ENCODE assay signal across 23 cellular contexts in genomic region chr22:23414727-23415489, GRCh38.
A peak's percentile ranks its signal among the peaks of the same experiment; 100 is the strongest.
DNase-seq lines count a peak whose midpoint lies in the region; ATAC-seq and TF ChIP-seq lines count a peak whose summit lies in the region.
"Had no signal": no experiment of that assay in that cellular context is flagged by ENCODE, and none has a peak within 500 bp of the region (broad histone marks: within the 10 kb centered on the region; RNA-seq: fewer than 3 reads in every experiment).

No MANE protein-coding gene starts in this region.

- CTCF ChIA-PET in IMR-90 (lab: Yijun Ruan, JAX): no interaction called here

- H2AFZ ChIP-seq in IMR-90 (replicated peaks; ENCODE audit: low read length, poor library complexity): peak overlapping the region; percentile 14
- no peak overlapping the region for H2AFZ ChIP-seq in trophoblast cell (ENCODE audit: insufficient read depth, low read length, poor library complexity)
- H2AFZ ChIP-seq: PC-9 had no signal

- peak overlapping the region; percentile 63 for H2BK12ac ChIP-seq in trophoblast cell (ENCODE audit: low read length)

- H3K36me3 Mint-ChIP-seq in CD14-positive monocyte: no peaks in the 10 kb centered on the region
- H3K36me3 Mint-ChIP-seq: CD4-positive, CD25-positive, alpha-beta regulatory T cell had no signal

- H3K4me1 ChIP-seq in IMR-90 (ENCODE audit: control insufficient read depth, insufficient read depth, low read length) (no peaks in the 10 kb centered on the region), trophoblast cell (ENCODE audit: control insufficient read depth in 1 of 2, insufficient read depth in 2 of 2, low read length in 2 of 2) (peaks cover 23 to 24% of the 10 kb centered on the region in 2 experiments), upper lobe of right lung (no peaks in the 10 kb centered on the region)
- H3K4me1 ChIP-seq: A549, HAP-1 had no signal

- H2BK120ac ChIP-seq in IMR-90 (ENCODE audit: low read depth, low read length) (no peak overlapping the region), trophoblast cell (ENCODE audit: insufficient read depth, low read length, poor library complexity) (peak overlapping the region; percentile 10)

- BruUV-seq in IMR-90 (replicated peaks; lab: Mats Ljungman, UMichigan): no TSS peak

- H3K18ac ChIP-seq in IMR-90 (ENCODE audit: low read depth, low read length) (no peak overlapping the region), trophoblast cell (ENCODE audit: low read length) (no peak overlapping the region)

- H3K9me1 ChIP-seq in IMR-90 (ENCODE audit: insufficient read depth, low read length): no peaks in the 10 kb centered on the region

- H2AK9ac ChIP-seq in IMR-90 (replicated peaks; ENCODE audit: low read depth, low read length, poor library complexity): no peak overlapping the region

- no peak for TF ChIP-seq POLR2A in IMR-90 (IDR thresholded peaks at IDR 0.05; ENCODE audit: low read depth, low read length)

- H4K20me1 ChIP-seq in IMR-90 (ENCODE audit: insufficient read depth, low read length): no peaks in the 10 kb centered on the region

- H4K8ac ChIP-seq in IMR-90 (ENCODE audit: low read depth in 2 of 2, low read length in 2 of 2): no peak overlapping the region
- no peak overlapping the region for H4K8ac ChIP-seq in trophoblast cell (ENCODE audit: low read depth, low read length)

- DNase-seq in IMR-90: no peak
- DNase-seq in islet precursor cell: peak; percentile 38
- DNase-seq in trophoblast cell: no peak
- peak; percentile 58 for DNase-seq in upper lobe of right lung
- DNase-seq in CD14-positive monocyte (ENCODE audit: low spot score): no peak
- DNase-seq in NCI-H524 (lab: John Stamatoyannopoulos, UW): no peak
- DNase-seq: CD4-positive, CD25-positive, alpha-beta regulatory T cell; COR-L47; DND-41; KBM-7; MM.1S; NCI-H1048; NCI-H1417 treated with DMSO at 0.1 percent for 48 hours; NCI-H187; PC-9; RPMI8226; SHP77 treated with DMSO at 0.1 percent for 48 hours had no signal

- H4K5ac ChIP-seq in IMR-90 (ENCODE audit: low read depth, low read length): no peak overlapping the region

- no peak overlapping the region for H3K23ac ChIP-seq in IMR-90 (ENCODE audit: low read depth, low read length)
- no peak overlapping the region for H3K23ac ChIP-seq in trophoblast cell (ENCODE audit: low read length)

- H4K12ac ChIP-seq in trophoblast cell (ENCODE audit: low read depth, low read length): no peak overlapping the region

- H2BK5ac ChIP-seq in IMR-90 (ENCODE audit: low read depth, low read length, poor library complexity, severe bottlenecking): no peak overlapping the region
- H2BK5ac ChIP-seq in trophoblast cell (ENCODE audit: low read depth, low read length, poor library complexity): peak overlapping the region; percentile 2

- H3K56ac ChIP-seq in IMR-90 (ENCODE audit: extremely low read depth, insufficient read depth, low read length): no peak overlapping the region

- POLR2A ChIA-PET in IMR-90 (lab: Charles Lee; ENCODE audit: unreplicated experiment): no interaction called here

- H3K4ac ChIP-seq in IMR-90 (ENCODE audit: low read depth, low read length) (no peak overlapping the region), trophoblast cell (ENCODE audit: low read depth, low read length) (no peak overlapping the region)

- WGBS in IMR-90 (ENCODE audit: extremely low coverage in 2 of 2, insufficient read length in 1 of 2), 2 experiments: 95% methylated on average over 15 of the region's 38 CpGs; no CpG with 5 or more reads in 1 of the 2 experiments
- no CpG with 5 or more reads among the region's 38 CpGs for WGBS in trophoblast cell (ENCODE audit: extremely low coverage, insufficient coverage, insufficient read length)

- H4K91ac ChIP-seq in IMR-90 (ENCODE audit: insufficient read depth, low read depth, low read length) (no peak overlapping the region), trophoblast cell (ENCODE audit: low read depth, low read length) (peak overlapping the region; percentile 83)

- H3K4me3 ChIP-seq in IMR-90 (ENCODE audit: insufficient read depth, low read depth, low read length): no peak overlapping the region
- no peak overlapping the region for H3K4me3 ChIP-seq in trophoblast cell (ENCODE audit: low read depth, low read length)
- H3K4me3 ChIP-seq in upper lobe of right lung: no peak overlapping the region
- H3K4me3 ChIP-seq: A549, GM12878, HAP-1, PC-9, SK-N-MC had no signal

- dilution Hi-C loops in IMR-90 (cut with HindIII; ENCODE audit: low sequenced_read_pairs, unreplicated experiment): no loop called here

- H3K9me3 Mint-ChIP-seq in CD14-positive monocyte: no peaks in the 10 kb centered on the region
- H3K9me3 Mint-ChIP-seq: CD4-positive, CD25-positive, alpha-beta regulatory T cell had no signal

- no peaks in the 10 kb centered on the region for H3K36me3 ChIP-seq in IMR-90 (ENCODE audit: control insufficient read depth, insufficient read depth, low read length)
- no peaks in the 10 kb centered on the region for H3K36me3 ChIP-seq in trophoblast cell (ENCODE audit: control insufficient read depth in 1 of 2, insufficient read depth in 2 of 2, low read length in 2 of 2)
- no peaks in the 10 kb centered on the region for H3K36me3 ChIP-seq in upper lobe of right lung
- H3K36me3 ChIP-seq: HAP-1 had no signal

- H3K27ac ChIP-seq in IMR-90 (ENCODE audit: insufficient read depth, low read length) (no peak overlapping the region), trophoblast cell (ENCODE audit: low read depth, low read length) (no peak overlapping the region), upper lobe of right lung (no peak overlapping the region)
- H3K27ac ChIP-seq: A549, PC-9, SK-N-MC had no signal

- ATAC-seq in IMR-90 (ENCODE audit: low read depth) (no peak), upper lobe of right lung (no peak), GM21447 (IDR thresholded peaks at IDR 0.05; ENCODE audit: unreplicated experiment) (no peak)
- ATAC-seq: A549, GM12878 had no signal

- in situ Hi-C loops in IMR-90 (cut with MboI; ENCODE audit: low sequenced_read_pairs): no loop called here

- H3K27me3 ChIP-seq in IMR-90 (ENCODE audit: control insufficient read depth, insufficient read depth, low read length) (peaks cover 15% of the 10 kb centered on the region), trophoblast cell (ENCODE audit: insufficient read depth, low read length) (no peaks in the 10 kb centered on the region), upper lobe of right lung (peaks cover 4% of the 10 kb centered on the region)

- H3K9me3 ChIP-seq in IMR-90 (ENCODE audit: control insufficient read depth, insufficient read depth, low read length): no peaks in the 10 kb centered on the region
- no peaks in the 10 kb centered on the region for H3K9me3 ChIP-seq in trophoblast cell (ENCODE audit: insufficient read depth, low read depth, low read length)
- no peaks in the 10 kb centered on the region for H3K9me3 ChIP-seq in upper lobe of right lung
- H3K9me3 ChIP-seq: A549, HAP-1 had no signal

- peaks cover 2% of the 10 kb centered on the region for H3K79me2 ChIP-seq in trophoblast cell (ENCODE audit: control insufficient read depth, insufficient read depth, low read length, poor library complexity)

- peaks cover 5% of the 10 kb centered on the region for H3K4me1 Mint-ChIP-seq in CD14-positive monocyte

- no peak overlapping the region for H2BK20ac ChIP-seq in IMR-90 (ENCODE audit: low read depth, low read length)

- H2BK15ac ChIP-seq in IMR-90 (ENCODE audit: low read depth, low read length): no peak overlapping the region

- H3K9ac ChIP-seq in IMR-90 (ENCODE audit: low read depth, low read length) (no peak overlapping the region), trophoblast cell (ENCODE audit: low read length) (no peak overlapping the region)

- H3K27me3 Mint-ChIP-seq in CD14-positive monocyte (ENCODE audit: low read depth in 3 of 3): peaks cover 2% of the 10 kb centered on the region in 3 donors
- H3K27me3 Mint-ChIP-seq: CD4-positive, CD25-positive, alpha-beta regulatory T cell had no signal

- H3K14ac ChIP-seq in IMR-90 (replicated peaks; ENCODE audit: low read depth, low read length) (no peak overlapping the region), trophoblast cell (ENCODE audit: low read length) (peak overlapping the region; percentile 63)

- H3K79me1 ChIP-seq in IMR-90 (ENCODE audit: low read depth in 1 of 2, low read length in 2 of 2) (no peaks in the 10 kb centered on the region), trophoblast cell (ENCODE audit: low read length) (peaks cover 5% of the 10 kb centered on the region)

- H3K4me2 ChIP-seq in IMR-90 (ENCODE audit: low read depth, low read length): no peak overlapping the region
- H3K4me2 ChIP-seq in trophoblast cell (ENCODE audit: low read length): no peak overlapping the region
- H3K4me2 ChIP-seq: A549, PC-9 had no signal

- intact Hi-C loops in IMR-90 (cut with micrococcal nuclease) (no loop called here), upper lobe of right lung (cut with DNase I) (no loop called here), CD14-positive monocyte (cut with micrococcal nuclease) (no loop called here)

- H3K27ac Mint-ChIP-seq in CD14-positive monocyte: peak overlapping the region in 1 of 7 donors; percentile 22
- H3K27ac Mint-ChIP-seq: B cell; CD4-positive, CD25-positive, alpha-beta regulatory T cell had no signal

- TF ChIP-seq RAD21 in IMR-90 (IDR thresholded peaks at IDR 0.05; ENCODE audit: low read length): no peak

- H2AK5ac ChIP-seq in IMR-90 (ENCODE audit: low read depth, low read length) (no peak overlapping the region), trophoblast cell (ENCODE audit: low read length) (peak overlapping the region; percentile 86)

- H3K4me3 Mint-ChIP-seq in CD14-positive monocyte: no peak overlapping the region
- H3K4me3 Mint-ChIP-seq: B cell; CD4-positive, CD25-positive, alpha-beta regulatory T cell had no signal

- TF ChIP-seq CTCF in IMR-90 (conservative IDR thresholded peaks at IDR 0.05; ENCODE audit: low read depth, low read length) (no peak), upper lobe of right lung (IDR thresholded peaks at IDR 0.05) (no peak), CD14-positive monocyte (IDR thresholded peaks at IDR 0.05) (no peak)

TF ChIP-seq in IMR-90, 13 proteins besides CTCF, POLR2A, EP300 and RAD21 (continues in another document):
- TF ChIP-seq SMC3 (IDR thresholded peaks at IDR 0.05; ENCODE audit: low read depth, low read length) (no peak), NFE2L2 (IDR thresholded peaks at IDR 0.05; ENCODE audit: low read depth, low read length) (no peak), CHD1 (IDR thresholded peaks at IDR 0.05; ENCODE audit: low read depth, low read length) (no peak), RFX5 (IDR thresholded peaks at IDR 0.05; ENCODE audit: low read depth, low read length) (no peak), CEBPB (IDR thresholded peaks at IDR 0.05; ENCODE audit: low read depth, low read length) (no peak), MAZ (IDR thresholded peaks at IDR 0.05; ENCODE audit: borderline replicate concordance, low read depth, low read length) (no peak), USF2 (IDR thresholded peaks at IDR 0.05; ENCODE audit: low read depth, low read length) (no peak)

Comparison
In these comparisons a context has a peak if more than half of its experiments do, and no peak if none do; other contexts are left out.
1. DNase-seq: peak in islet precursor cell (single experiment) and upper lobe of right lung (single experiment); none in IMR-90 (single experiment), trophoblast cell (0 of 2), CD14-positive monocyte (single experiment) and NCI-H524 (0 of 2).